In the genomic region with DNA sequence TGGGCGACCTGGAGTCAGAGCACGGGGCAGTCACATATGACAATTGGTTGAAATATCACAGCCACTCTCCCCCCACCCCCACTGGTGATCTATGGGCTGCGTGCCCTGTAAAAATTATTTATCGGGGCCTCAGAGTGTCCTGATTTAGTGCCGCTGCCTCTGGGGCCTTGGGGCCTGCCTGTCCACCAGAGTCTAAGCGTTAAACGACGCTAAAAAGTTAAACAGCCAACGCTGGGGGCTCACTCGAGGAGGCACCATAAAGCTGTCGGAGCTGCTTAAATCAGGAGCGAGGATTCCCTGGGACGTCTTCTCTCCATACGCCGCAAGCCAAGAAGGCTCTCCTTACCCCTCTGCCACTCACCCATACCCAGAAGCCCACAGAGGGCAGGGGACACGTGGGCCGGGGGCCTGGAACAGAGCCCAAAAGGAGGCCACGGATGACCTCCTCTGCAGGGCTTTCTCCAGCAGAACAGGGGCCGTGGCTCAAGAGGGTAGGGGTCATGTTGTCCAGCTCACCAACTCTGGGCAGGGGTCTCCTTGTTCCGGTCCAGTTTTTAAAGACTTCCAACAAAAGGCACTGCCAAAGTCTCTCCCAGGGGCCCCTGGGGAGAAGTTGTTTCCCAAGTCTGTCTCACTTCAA, we compare ENCODE assay signal across 1 cellular context.
TF ChIP-seq lines count a peak whose summit lies in the region.

No MANE protein-coding gene starts in this region.

TF ChIP-seq in HEK293, 187 proteins besides CTCF, POLR2A, EP300 and RAD21 (continues in another document):
- TF ChIP-seq ZSCAN5A (tag by site-specific recombination; IDR thresholded peaks at IDR 0.05) (no peak), ZNF768 (tag by site-specific recombination; IDR thresholded peaks at IDR 0.05) (0 out of 2 replicates have a peak, but pooled peaks have one; percentile 7), ZIC2 (tag by site-specific recombination; IDR thresholded peaks at IDR 0.05) (peak; percentile 92), ZNF629 (tag by site-specific recombination; IDR thresholded peaks at IDR 0.05) (no peak), ZNF623 (tag by site-specific recombination; IDR thresholded peaks at IDR 0.05) (no peak), ZNF148 (tag by site-specific recombination; IDR thresholded peaks at IDR 0.05; ENCODE audit: borderline replicate concordance) (no peak), ZNF610 (tag by site-specific recombination; IDR thresholded peaks at IDR 0.05; ENCODE audit: borderline replicate concordance) (no peak), ZNF133 (tag by site-specific recombination; IDR thresholded peaks at IDR 0.05) (no peak), ZFP37 (tag by site-specific recombination; IDR thresholded peaks at IDR 0.05) (no peak), PRDM10 (tag by site-specific recombination; IDR thresholded peaks at IDR 0.05) (no peak), ZNF114 (tag by site-specific recombination; IDR thresholded peaks at IDR 0.05) (no peak), ZBTB20 (tag by site-specific recombination; IDR thresholded peaks at IDR 0.05) (no peak), ZNF223 (tag by site-specific recombination; IDR thresholded peaks at IDR 0.05) (no peak), ZNF266 (tag by site-specific recombination; IDR thresholded peaks at IDR 0.05; ENCODE audit: low read depth) (no peak), FEZF1 (tag by site-specific recombination; IDR thresholded peaks at IDR 0.05) (peak; percentile 82), ZSCAN4 (tag by site-specific recombination; IDR thresholded peaks at IDR 0.05) (no peak), ZFHX2 (tag by site-specific recombination; conservative IDR thresholded peaks at IDR 0.05) (peak; percentile 9), ZNF544 (tag by site-specific recombination; IDR thresholded peaks at IDR 0.05) (no peak), GFI1B (tag by site-specific recombination; IDR thresholded peaks at IDR 0.05) (no peak), REPIN1 (tag by site-specific recombination; IDR thresholded peaks at IDR 0.05; ENCODE audit: low read depth) (no peak), ZNF514 (tag by site-specific recombination; IDR thresholded peaks at IDR 0.05) (no peak), ZFP41 (tag by site-specific recombination; IDR thresholded peaks at IDR 0.05; ENCODE audit: borderline replicate concordance) (no peak), ZNF292 (tag by site-specific recombination; IDR thresholded peaks at IDR 0.05; ENCODE audit: borderline replicate concordance, low read depth) (no peak), ZNF560 (tag by site-specific recombination; IDR thresholded peaks at IDR 0.05; ENCODE audit: borderline replicate concordance) (no peak), ZNF311 (tag by site-specific recombination; IDR thresholded peaks at IDR 0.05; ENCODE audit: borderline replicate concordance) (no peak), ZBTB8A (tag by site-specific recombination; IDR thresholded peaks at IDR 0.05) (peak; percentile 63), YY1 (tag by site-specific recombination; IDR thresholded peaks at IDR 0.05) (no peak), PRDM4 (tag by site-specific recombination; IDR thresholded peaks at IDR 0.05) (no peak; the same call in 1 of the 2 replicates), ZNF677 (tag by site-specific recombination; IDR thresholded peaks at IDR 0.05) (no peak), ZNF174 (tag by site-specific recombination; IDR thresholded peaks at IDR 0.05) (no peak), ZNF513 (tag by site-specific recombination; IDR thresholded peaks at IDR 0.05) (no peak), ZNF473 (tag by site-specific recombination; IDR thresholded peaks at IDR 0.05) (no peak), GLIS1 (tag by site-specific recombination; IDR thresholded peaks at IDR 0.05) (peak; percentile 91), ZNF518A (tag by site-specific recombination; conservative IDR thresholded peaks at IDR 0.05; ENCODE audit: low read depth) (no peak), ZNF48 (tag by site-specific recombination; IDR thresholded peaks at IDR 0.05) (no peak), ZNF350 (tag by site-specific recombination; IDR thresholded peaks at IDR 0.05) (no peak), ZNF175 (tag by site-specific recombination; IDR thresholded peaks at IDR 0.05) (no peak)
- TF ChIP-seq, protein P1, sequence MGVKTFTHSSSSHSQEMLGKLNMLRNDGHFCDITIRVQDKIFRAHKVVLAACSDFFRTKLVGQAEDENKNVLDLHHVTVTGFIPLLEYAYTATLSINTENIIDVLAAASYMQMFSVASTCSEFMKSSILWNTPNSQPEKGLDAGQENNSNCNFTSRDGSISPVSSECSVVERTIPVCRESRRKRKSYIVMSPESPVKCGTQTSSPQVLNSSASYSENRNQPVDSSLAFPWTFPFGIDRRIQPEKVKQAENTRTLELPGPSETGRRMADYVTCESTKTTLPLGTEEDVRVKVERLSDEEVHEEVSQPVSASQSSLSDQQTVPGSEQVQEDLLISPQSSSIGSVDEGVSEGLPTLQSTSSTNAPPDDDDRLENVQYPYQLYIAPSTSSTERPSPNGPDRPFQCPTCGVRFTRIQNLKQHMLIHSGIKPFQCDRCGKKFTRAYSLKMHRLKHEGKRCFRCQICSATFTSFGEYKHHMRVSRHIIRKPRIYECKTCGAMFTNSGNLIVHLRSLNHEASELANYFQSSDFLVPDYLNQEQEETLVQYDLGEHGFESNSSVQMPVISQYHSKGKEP (tag by site-specific recombination; IDR thresholded peaks at IDR 0.05): no peak
